17 cellular contexts compared by ENCODE assay signal in genomic region chr3:170321326-170322034, GRCh38. TPM values are rescaled to one million over a fixed set of nuclear protein-coding genes. Genes with fewer than 3 reads are reported as not detected.
DNase-seq lines count a peak whose midpoint lies in the region; TF ChIP-seq lines count a peak whose summit lies in the region.
"Had no signal": no experiment of that assay in that cellular context is flagged by ENCODE, and none has a peak within 500 bp of the region (broad histone marks: within the 10 kb centered on the region; RNA-seq: fewer than 3 reads in every experiment).

No MANE protein-coding gene starts in this region.

- TF ChIP-seq POLR2A in testis (IDR thresholded peaks at IDR 0.05) (no peak), esophagus squamous epithelium (IDR thresholded peaks at IDR 0.05) (no peak)

- H3K4me1 ChIP-seq in SJCRH30, result peaks cover 8% of the 10 kb centered on the region
- H3K4me1 ChIP-seq in testis, result no peaks in the 10 kb centered on the region
- H3K4me1 ChIP-seq in esophagus squamous epithelium, result no peaks in the 10 kb centered on the region
- H3K4me1 ChIP-seq: HAP-1 had no signal

- H3K27me3 ChIP-seq in SJCRH30 (no peaks in the 10 kb centered on the region), testis (no peaks in the 10 kb centered on the region), esophagus squamous epithelium (no peaks in the 10 kb centered on the region)
- H3K27me3 ChIP-seq: heart left ventricle had no signal

- H3K9me3 ChIP-seq in SJCRH30 (replicated peaks) (no peaks in the 10 kb centered on the region), testis (no peaks in the 10 kb centered on the region), esophagus squamous epithelium (no peaks in the 10 kb centered on the region)
- H3K9me3 ChIP-seq: HAP-1, heart left ventricle had no signal

- H3K4me3 ChIP-seq in SJCRH30 (no peak overlapping the region; the same call in 1 of the 2 replicates), testis (no peak overlapping the region), esophagus squamous epithelium (no peak overlapping the region)
- H3K4me3 ChIP-seq: HAP-1, heart left ventricle, skin epidermis had no signal

- intact Hi-C loops in testis (cut with DNase I; ENCODE audit: low total_unique reads) (no loop called here), esophagus squamous epithelium (cut with DNase I) (no loop called here)

- TF ChIP-seq CTCF in testis (IDR thresholded peaks at IDR 0.05) (no peak), esophagus squamous epithelium (IDR thresholded peaks at IDR 0.05) (no peak)

- H3K36me3 ChIP-seq in SJCRH30 (no peaks in the 10 kb centered on the region), testis (ENCODE audit: low read depth, missing control alignments) (no peaks in the 10 kb centered on the region), esophagus squamous epithelium (no peaks in the 10 kb centered on the region)
- H3K36me3 ChIP-seq: HAP-1, heart left ventricle had no signal

- H3K27ac ChIP-seq in SJCRH30, result no peak overlapping the region
- H3K27ac ChIP-seq in testis, result no peak overlapping the region
- no peak overlapping the region for H3K27ac ChIP-seq in esophagus squamous epithelium
- H3K27ac ChIP-seq: heart left ventricle had no signal

- peak; percentile 29 for DNase-seq in AG20443 (ENCODE audit: low spot score)
- peak; percentile 62 for DNase-seq in HT-29 (ENCODE audit: low spot score)
- DNase-seq in SJCRH30, result peak; percentile 20 to 40
- DNase-seq in kidney glomerular epithelial cell (lab: John Stamatoyannopoulos, UW), result peak; percentile 34
- DNase-seq in testis, result no peak
- DNase-seq in esophagus squamous epithelium (lab: John Stamatoyannopoulos, UW), result no peak
- no peak for DNase-seq in NCI-H187 treated with DMSO at 0.1 percent for 48 hours (lab: John Stamatoyannopoulos, UW)
- no peak for DNase-seq in AML-193 (lab: John Stamatoyannopoulos, UW)
- DNase-seq: activated CD8-positive, alpha-beta T cell treated with anti-CD3 and anti-CD28 coated beads for 36 hours; aorta; CD4-positive, alpha-beta memory T cell; heart left ventricle; left colon; NCI-H1930; substantia nigra had no signal

- WGBS in testis, 2 donors, result 92 to 96% methylated on average over 11 of the region's 11 CpGs
- 76 to 90% methylated on average over 11 of the region's 11 CpGs for WGBS in esophagus squamous epithelium, 2 donors

RNA-seq across cellular contexts. Expression of gene SKIL, which starts 36.0 kb away (rescaled TPM):
- 51.7 and 54.2 TPM in 2 replicates for total RNA-seq in HT-29 (2014; rRNA removed; shearing (Covaris generic))
- total RNA-seq in SJCRH30 (2014; rRNA removed; shearing (Covaris generic)), result 82.5 and 96.4 TPM in 2 replicates
- total RNA-seq in testis (10 to 100 TPM; 47.4 to 53.6 TPM), esophagus squamous epithelium (10 to 100 TPM; 15.0 to 26.1 (median 24.8) TPM)
- 19.1 TPM for polyA plus RNA-seq in testis (ENCODE audit: insufficient read depth, low read depth, low replicate concordance)

Comparison
In these comparisons a context has a peak if more than half of its experiments do, and no peak if none do; other contexts are left out.
1. DNase-seq: peak in AG20443 (single experiment), HT-29 (single experiment), SJCRH30 (2 of 2) and kidney glomerular epithelial cell (single experiment); none in testis (single experiment), esophagus squamous epithelium (single experiment), NCI-H187 treated with DMSO at 0.1 percent for 48 hours (single experiment) and AML-193 (0 of 2).